Comparison of ENCODE assay signal across 8 cellular contexts in the genomic region with DNA sequence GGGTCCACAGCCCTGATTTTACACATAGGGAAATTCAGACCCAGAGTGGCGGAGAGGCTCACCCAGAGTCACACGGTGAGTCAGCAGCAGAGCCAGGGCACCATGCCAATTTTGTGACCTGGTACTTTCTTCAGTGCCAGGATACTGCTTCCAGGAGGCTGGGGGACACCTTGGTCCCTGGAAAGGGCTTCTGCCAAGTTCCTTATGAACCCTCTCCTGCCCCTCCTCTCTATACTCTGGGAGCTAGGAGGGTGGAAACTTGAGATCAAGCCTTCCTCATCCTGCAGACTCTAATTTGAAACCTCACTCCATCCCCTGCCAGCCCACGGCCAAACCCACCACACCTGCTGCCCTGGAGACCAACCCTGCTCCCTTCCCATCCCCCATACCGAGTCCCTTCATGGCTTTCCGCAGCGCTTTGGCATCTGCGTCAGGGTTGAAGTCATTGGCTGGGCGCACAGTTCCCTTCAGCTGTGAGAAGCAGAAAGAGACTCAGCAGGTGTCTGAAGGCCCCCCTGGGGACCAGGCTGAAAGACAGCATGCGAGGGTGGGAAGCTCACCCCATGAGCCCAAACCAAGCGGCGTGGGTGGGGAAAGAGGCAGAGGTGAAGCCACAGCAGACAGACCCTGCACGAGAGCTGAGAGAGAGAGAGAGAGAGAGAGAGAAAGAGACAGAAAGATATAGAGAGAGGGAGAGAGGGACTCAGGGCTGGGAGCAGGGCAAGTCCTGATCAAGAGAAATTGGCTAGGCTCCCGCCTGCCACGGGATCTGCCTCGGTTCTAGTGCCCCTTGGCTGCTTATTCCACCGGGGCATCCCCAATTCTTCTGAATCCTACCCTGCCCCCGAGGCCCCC. TPM values are rescaled to one million over a fixed set of nuclear protein-coding genes. Genes with fewer than 3 reads are reported as not detected.
DNase-seq lines count a peak whose midpoint lies in the region; ATAC-seq and TF ChIP-seq lines count a peak whose summit lies in the region.

No MANE protein-coding gene starts in this region.

- intact Hi-C loops in activated CD8-positive, alpha-beta T cell treated with anti-CD3 and anti-CD28 coated beads for 36 hours (cut with micrococcal nuclease) = no loop called here

- H3K4me3 Mint-ChIP-seq in activated CD8-positive, alpha-beta T cell treated with anti-CD3 and anti-CD28 coated beads for 36 hours = peak overlapping the region; percentile 51
- H3K4me3 Mint-ChIP-seq in stimulated activated naive B cell treated with anti-CD40 and anti-IgM and Interleukin-4, amounts not matched to agents 10 μg/mL and 1 μg/mL and 100 μg/mL, for 72 hours = peak overlapping the region; percentile 66

- peak overlapping the region; percentile 35 for H3K4me2 ChIP-seq in DOHH2 (ENCODE audit: low read length)

- H3K27ac ChIP-seq in DOHH2 (ENCODE audit: low read depth, low read length) = no peak overlapping the region

- H3K4me1 Mint-ChIP-seq in activated CD8-positive, alpha-beta T cell treated with anti-CD3 and anti-CD28 coated beads for 36 hours (ENCODE audit: low read depth) = peaks cover 62% of the 10 kb centered on the region
- peaks cover 60 to 89% of the 10 kb centered on the region in 2 donors for H3K4me1 Mint-ChIP-seq in stimulated activated naive B cell treated with anti-CD40 and anti-IgM and Interleukin-4, amounts not matched to agents 10 μg/mL and 1 μg/mL and 100 μg/mL, for 72 hours

- no peaks in the 10 kb centered on the region for H4K20me1 ChIP-seq in DOHH2 (ENCODE audit: control insufficient read depth, insufficient read depth, low read depth, low read length)

- DNase-seq in activated CD8-positive, alpha-beta T cell treated with anti-CD3 and anti-CD28 coated beads for 36 hours = peak; percentile 89
- peak; percentile 35 for DNase-seq in glomerular visceral epithelial cell (ENCODE audit: extremely low spot score)
- DNase-seq in stimulated activated naive B cell treated with anti-CD40 and anti-IgM and Interleukin-4, amounts not matched to agents 10 μg/mL and 1 μg/mL and 100 μg/mL, for 72 hours = peak; percentile 98
- DNase-seq in central memory CD4-positive, alpha-beta T cell = no peak
- DNase-seq in NCI-H1930 (lab: John Stamatoyannopoulos, UW) = no peak

- 0 out of 2 replicates have a peak overlapping the region, but pooled peaks have one; percentile 8 for H3K4me3 ChIP-seq in DOHH2 (ENCODE audit: low read length)

- H3K9me3 Mint-ChIP-seq in activated CD8-positive, alpha-beta T cell treated with anti-CD3 and anti-CD28 coated beads for 36 hours = no peaks in the 10 kb centered on the region
- no peaks in the 10 kb centered on the region for H3K9me3 Mint-ChIP-seq in stimulated activated naive B cell treated with anti-CD40 and anti-IgM and Interleukin-4, amounts not matched to agents 10 μg/mL and 1 μg/mL and 100 μg/mL, for 72 hours

- no peak for TF ChIP-seq CTCF in DOHH2 (IDR thresholded peaks at IDR 0.05; ENCODE audit: low read depth, low read length, poor library complexity, severe bottlenecking)
- TF ChIP-seq CTCF in activated CD8-positive, alpha-beta T cell treated with anti-CD3 and anti-CD28 coated beads for 36 hours (IDR thresholded peaks at IDR 0.05) = no peak

- peaks cover 29% of the 10 kb centered on the region for H3K4me1 ChIP-seq in DOHH2 (ENCODE audit: control insufficient read depth, low read length)

- no peaks in the 10 kb centered on the region for H3K9me3 ChIP-seq in DOHH2 (ENCODE audit: control insufficient read depth, insufficient read depth, low read length)

- no peaks in the 10 kb centered on the region; the same call in 1 of the 2 replicates for H3F3A ChIP-seq in DOHH2 (ENCODE audit: control insufficient read depth, insufficient read depth)

- peak overlapping the region; percentile 96 for H3K27ac Mint-ChIP-seq in activated CD8-positive, alpha-beta T cell treated with anti-CD3 and anti-CD28 coated beads for 36 hours
- peak overlapping the region; percentile 96 for H3K27ac Mint-ChIP-seq in stimulated activated naive B cell treated with anti-CD40 and anti-IgM and Interleukin-4, amounts not matched to agents 10 μg/mL and 1 μg/mL and 100 μg/mL, for 72 hours

- no peaks in the 10 kb centered on the region for H3K79me2 ChIP-seq in DOHH2 (ENCODE audit: control insufficient read depth, low read length)

- no peaks in the 10 kb centered on the region for H3K27me3 ChIP-seq in DOHH2 (ENCODE audit: control insufficient read depth, low read length)

- peaks cover 88% of the 10 kb centered on the region for H3K36me3 Mint-ChIP-seq in activated CD8-positive, alpha-beta T cell treated with anti-CD3 and anti-CD28 coated beads for 36 hours (ENCODE audit: low read depth)
- peaks cover 75 to 87% of the 10 kb centered on the region in 2 donors for H3K36me3 Mint-ChIP-seq in stimulated activated naive B cell treated with anti-CD40 and anti-IgM and Interleukin-4, amounts not matched to agents 10 μg/mL and 1 μg/mL and 100 μg/mL, for 72 hours

- no peaks in the 10 kb centered on the region for H3K27me3 Mint-ChIP-seq in activated CD8-positive, alpha-beta T cell treated with anti-CD3 and anti-CD28 coated beads for 36 hours
- no peaks in the 10 kb centered on the region for H3K27me3 Mint-ChIP-seq in stimulated activated naive B cell treated with anti-CD40 and anti-IgM and Interleukin-4, amounts not matched to agents 10 μg/mL and 1 μg/mL and 100 μg/mL, for 72 hours

- no peaks in the 10 kb centered on the region for H3K9me2 ChIP-seq in DOHH2 (replicated peaks; ENCODE audit: control insufficient read depth, low read length)

- no peaks in the 10 kb centered on the region for H3K36me3 ChIP-seq in DOHH2 (ENCODE audit: control insufficient read depth, low read length)

- POLR2A ChIA-PET in activated CD8-positive, alpha-beta T cell treated with anti-CD3 and anti-CD28 coated beads for 36 hours (lab: Charles Lee) = interaction anchor here (1.0 to 3.6 kb wide), 9 partner anchors 11 to 72 kb away, joined by 3 to 12 read pairs (median 4); a partner anchor contains a TSS

- ATAC-seq in GM19438 (IDR thresholded peaks at IDR 0.05; ENCODE audit: low read depth, unreplicated experiment) (peak; percentile 84), HG03354 (IDR thresholded peaks at IDR 0.05; ENCODE audit: poor library complexity, severe bottlenecking, unreplicated experiment) (peak; percentile 90)
- ATAC-seq in activated CD8-positive, alpha-beta T cell treated with anti-CD3 and anti-CD28 coated beads for 36 hours = peak; percentile 74
- ATAC-seq in stimulated activated naive B cell treated with anti-CD40 and anti-IgM and Interleukin-4, amounts not matched to agents 10 μg/mL and 1 μg/mL and 100 μg/mL, for 72 hours (replicated peaks) = peak; percentile 87 to 91

- CTCF ChIA-PET in activated CD8-positive, alpha-beta T cell treated with anti-CD3 and anti-CD28 coated beads for 36 hours (lab: Charles Lee) = interaction anchor here (1.0 to 9.4 kb wide), 12 partner anchors 9 to 116 kb away, joined by 4 to 413 read pairs (median 21); no protein-coding TSS in a partner anchor

RNA-seq across cellular contexts. Expression of a gene that starts 33.5 kb away (rescaled TPM):
- total RNA-seq in activated CD8-positive, alpha-beta T cell treated with anti-CD3 and anti-CD28 coated beads for 36 hours = 100 to 1,000 TPM; 328 to 336 TPM

RNA-seq across cellular contexts. Expression of a gene that starts 43.3 kb away (rescaled TPM):
- total RNA-seq in activated CD8-positive, alpha-beta T cell treated with anti-CD3 and anti-CD28 coated beads for 36 hours = 100 to 1,000 TPM; 222 TPM

Comparison
In these comparisons a context has a peak if more than half of its experiments do, and no peak if none do; other contexts are left out.
1. DNase-seq: peak in activated CD8-positive, alpha-beta T cell treated with anti-CD3 and anti-CD28 coated beads for 36 hours (single experiment), glomerular visceral epithelial cell (single experiment) and stimulated activated naive B cell treated with anti-CD40 and anti-IgM and Interleukin-4, amounts not matched to agents 10 μg/mL and 1 μg/mL and 100 μg/mL, for 72 hours (single experiment); none in central memory CD4-positive, alpha-beta T cell (single experiment) and NCI-H1930 (0 of 2).
2. Peak in every context shown above with its lines, with median percentiles within 50 percentile points of each other: ATAC-seq.